ENCODE assay signal across 21 cellular contexts in the genomic region with DNA sequence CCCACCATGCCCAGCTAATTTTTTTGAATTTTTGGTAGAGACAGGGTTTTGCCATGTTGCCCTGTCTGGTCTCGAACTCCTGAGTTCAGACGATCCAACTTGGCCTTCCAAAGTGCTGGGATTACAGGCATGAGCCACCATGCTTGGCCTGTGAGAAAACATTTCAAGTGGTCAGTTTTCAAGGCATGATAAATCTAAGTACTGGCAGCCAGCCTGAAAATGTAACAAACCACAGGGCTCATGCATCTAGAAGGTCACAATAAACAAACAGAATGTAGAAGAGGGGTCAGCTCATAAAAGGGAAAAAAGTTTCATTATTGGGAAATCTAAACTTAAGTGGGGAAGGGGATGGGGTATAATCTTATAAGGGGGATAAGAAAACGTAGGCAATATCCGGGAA. TPM values are rescaled to one million over a fixed set of nuclear protein-coding genes. Genes with fewer than 3 reads are reported as not detected.
DNase-seq lines count a peak whose midpoint lies in the region; ATAC-seq, FAIRE-seq and TF ChIP-seq lines count a peak whose summit lies in the region.
"Had no signal": no experiment of that assay in that cellular context is flagged by ENCODE, and none has a peak within 500 bp of the region (broad histone marks: within the 10 kb centered on the region; RNA-seq: fewer than 3 reads in every experiment).

No MANE protein-coding gene starts in this region.

- no peaks in the 10 kb centered on the region for H3K27me3 Mint-ChIP-seq in activated CD8-positive, alpha-beta memory T cell treated with anti-CD3 and anti-CD28 coated beads, Interleukin-2, amount 10 ng/mL, durations not matched to agents 7 days and 5 days
- H3K27me3 Mint-ChIP-seq: CD4-positive, alpha-beta memory T cell had no signal

- in situ Hi-C loops in astrocyte of the cerebellum (cut with HindIII; ENCODE audit: low sequenced_read_pairs): loop anchor here (5.0 kb wide), 2 partner anchors 64 to 129 kb away; no protein-coding TSS in a partner anchor

- H3K36me3 Mint-ChIP-seq in activated CD8-positive, alpha-beta memory T cell treated with anti-CD3 and anti-CD28 coated beads, Interleukin-2, amount 10 ng/mL, durations not matched to agents 7 days and 5 days: peaks cover 34% of the 10 kb centered on the region

- no peak overlapping the region for H3K9ac ChIP-seq in kidney (ENCODE audit: low read length in 2 of 2)
- H3K9ac ChIP-seq: parathyroid adenoma had no signal

- H3K27ac ChIP-seq in left ventricle myocardium inferior (replicated peaks) (peak overlapping the region; percentile 80), kidney (ENCODE audit: low read depth in 2 of 2, low read length in 2 of 2) (no peak overlapping the region)
- H3K27ac ChIP-seq: parathyroid adenoma had no signal

- intact Hi-C loops in left ventricle myocardium inferior (cut with micrococcal nuclease): no loop called here
- intact Hi-C loops in left cardiac atrium (cut with DNase I): no loop called here
- intact Hi-C loops in kidney (cut with DNase I): no loop called here

- no peaks in the 10 kb centered on the region for H3K27me3 ChIP-seq in left ventricle myocardium inferior (ENCODE audit: low read depth)
- H3K27me3 ChIP-seq: ascending aorta had no signal

- DNase-seq in left ventricle myocardium inferior: no peak
- DNase-seq in left cardiac atrium: no peak
- peak; percentile 72 for DNase-seq in astrocyte of the cerebellum (ENCODE audit: low read depth)
- peak; percentile 45 for DNase-seq in kidney glomerular epithelial cell (lab: John Stamatoyannopoulos, UW)
- DNase-seq in kidney: no peak
- no peak for DNase-seq in D341Med (ENCODE audit: low spot score)
- DNase-seq in activated CD8-positive, alpha-beta memory T cell treated with anti-CD3 and anti-CD28 coated beads, Interleukin-2, amount 10 ng/mL, durations not matched to agents 7 days and 5 days: no peak
- DNase-seq: activated CD4-positive, CD25-positive, alpha-beta regulatory T cell treated with anti-CD3 and anti-CD28 coated beads, Interleukin-2, amount 50 U/mL, for 72 hours; activated gamma-delta T cell; CD4-positive, alpha-beta memory T cell; hypothalamus; Karpas-422; left colon; NCI-H1417; NCI-H2227 treated with DMSO at 0.1 percent for 48 hours; SIG-M5; stimulated activated naive CD4-positive, alpha-beta T cell had no signal

- no peak overlapping the region for H3K27ac Mint-ChIP-seq in activated CD8-positive, alpha-beta memory T cell treated with anti-CD3 and anti-CD28 coated beads, Interleukin-2, amount 10 ng/mL, durations not matched to agents 7 days and 5 days

- FAIRE-seq in kidney (lab: Jason Lieb, UNC): no peak

- H3K4me1 Mint-ChIP-seq in activated CD8-positive, alpha-beta memory T cell treated with anti-CD3 and anti-CD28 coated beads, Interleukin-2, amount 10 ng/mL, durations not matched to agents 7 days and 5 days: peaks cover 61% of the 10 kb centered on the region

- H3K36me3 ChIP-seq in left ventricle myocardium inferior (no peaks in the 10 kb centered on the region), kidney (ENCODE audit: control insufficient read depth in 1 of 2, insufficient read depth in 2 of 2, low read length in 2 of 2) (no peaks in the 10 kb centered on the region)
- H3K36me3 ChIP-seq: ascending aorta had no signal

- CTCF ChIA-PET in activated CD8-positive, alpha-beta memory T cell treated with anti-CD3 and anti-CD28 coated beads, Interleukin-2, amount 10 ng/mL, durations not matched to agents 7 days and 5 days (lab: Charles Lee): no interaction called here

- H3K9me3 ChIP-seq in left ventricle myocardium inferior (replicated peaks) (peaks cover 8% of the 10 kb centered on the region), kidney (ENCODE audit: control insufficient read depth in 1 of 2, low read length in 2 of 2) (no peaks in the 10 kb centered on the region)
- H3K9me3 ChIP-seq: ascending aorta had no signal

- H3K4me1 ChIP-seq in left ventricle myocardium inferior (peaks cover 66% of the 10 kb centered on the region), kidney (ENCODE audit: control insufficient read depth in 1 of 2, insufficient read depth in 1 of 2, low read depth in 1 of 2, low read length in 2 of 2) (peaks cover 6 to 8% of the 10 kb centered on the region in 2 donors)
- H3K4me1 ChIP-seq: parathyroid adenoma had no signal

- no peak for TF ChIP-seq CTCF in left ventricle myocardium inferior (IDR thresholded peaks at IDR 0.05; ENCODE audit: borderline replicate concordance)
- TF ChIP-seq CTCF in astrocyte of the cerebellum (IDR thresholded peaks at IDR 0.05; ENCODE audit: low read depth, low read length, missing control alignments): no peak
- TF ChIP-seq CTCF in kidney (IDR thresholded peaks at IDR 0.05; ENCODE audit: borderline replicate concordance, extremely low read depth, insufficient read depth): no peak

- H3K4me3 ChIP-seq in left ventricle myocardium inferior: no peak overlapping the region
- H3K4me3 ChIP-seq in astrocyte of the cerebellum (ENCODE audit: low read depth, low read length): no peak overlapping the region
- H3K4me3 ChIP-seq in kidney (ENCODE audit: low read length in 2 of 2): no peak overlapping the region
- H3K4me3 ChIP-seq: ascending aorta, GM23338 had no signal

- ATAC-seq in left cardiac atrium: no peak
- ATAC-seq in activated CD8-positive, alpha-beta memory T cell treated with anti-CD3 and anti-CD28 coated beads, Interleukin-2, amount 10 ng/mL, durations not matched to agents 7 days and 5 days: no peak
- ATAC-seq in GM18517 (IDR thresholded peaks at IDR 0.05; ENCODE audit: unreplicated experiment): no peak
- ATAC-seq: GM23338, left colon had no signal

- H3K9me3 Mint-ChIP-seq in activated CD8-positive, alpha-beta memory T cell treated with anti-CD3 and anti-CD28 coated beads, Interleukin-2, amount 10 ng/mL, durations not matched to agents 7 days and 5 days (ENCODE audit: low read depth): no peaks in the 10 kb centered on the region

- H3K4me3 Mint-ChIP-seq in activated CD8-positive, alpha-beta memory T cell treated with anti-CD3 and anti-CD28 coated beads, Interleukin-2, amount 10 ng/mL, durations not matched to agents 7 days and 5 days: no peak overlapping the region
- H3K4me3 Mint-ChIP-seq: GM23338 had no signal

RNA-seq across cellular contexts. Expression of gene PPCDC, which starts 39.9 kb away (rescaled TPM):
- total RNA-seq in left ventricle myocardium inferior: 5.0 TPM
- total RNA-seq in left cardiac atrium: 1 to 10 TPM; 5.9 to 6.8 TPM
- total RNA-seq in kidney: 16.3 TPM
- 25.3 TPM for polyA plus RNA-seq in kidney (ENCODE audit: insufficient read depth, low read depth, low replicate concordance)
- 10 to 100 TPM; 36.3 to 36.7 TPM for total RNA-seq in activated CD8-positive, alpha-beta memory T cell treated with anti-CD3 and anti-CD28 coated beads, Interleukin-2, amount 10 ng/mL, durations not matched to agents 7 days and 5 days

Comparison
In these comparisons a context has a peak if more than half of its experiments do, and no peak if none do; other contexts are left out.
1. DNase-seq: peak in astrocyte of the cerebellum (single experiment) and kidney glomerular epithelial cell (single experiment); none in left ventricle myocardium inferior (single experiment), left cardiac atrium (single experiment), kidney (single experiment), D341Med (single experiment) and activated CD8-positive, alpha-beta memory T cell treated with anti-CD3 and anti-CD28 coated beads, Interleukin-2, amount 10 ng/mL, durations not matched to agents 7 days and 5 days (single experiment).